Comparison of ENCODE assay signal across 13 cellular contexts in genomic region chr6:45970326-45970725, GRCh38. TPM values are rescaled to one million over a fixed set of nuclear protein-coding genes. Genes with fewer than 3 reads are reported as not detected.
DNase-seq lines count a peak whose midpoint lies in the region; ATAC-seq and TF ChIP-seq lines count a peak whose summit lies in the region.
"Had no signal": no experiment of that assay in that cellular context is flagged by ENCODE, and none has a peak within 500 bp of the region (broad histone marks: within the 10 kb centered on the region; RNA-seq: fewer than 3 reads in every experiment).

No MANE protein-coding gene starts in this region.

- 31 to 45% methylated on average over 2 of the region's 2 CpGs for WGBS in upper lobe of left lung, 2 donors

- DNase-seq in Right ventricle myocardium superior (no peak), cardiac septum (ENCODE audit: low spot score) (no peak), NCI-H748 (lab: John Stamatoyannopoulos, UW; ENCODE audit: unreplicated experiment) (peak; percentile 36), right atrium auricular region (ENCODE audit: low spot score) (no peak), upper lobe of left lung (no peak), DMS53 (lab: John Stamatoyannopoulos, UW) (no peak)
- DNase-seq in activated effector memory CD4-positive, alpha-beta T cell treated with Interleukin-2 at 50 U/mL for 16 hours = no peak
- DNase-seq: NK-92 treated with Interleukin-12 subunit alpha and Interleukin-12 subunit beta, amount 100 ng/mL, for 24 hours; spleen had no signal

- no peaks in the 10 kb centered on the region for H3K27me3 ChIP-seq in right atrium auricular region
- no peaks in the 10 kb centered on the region for H3K27me3 ChIP-seq in upper lobe of left lung
- H3K27me3 ChIP-seq: spleen had no signal

- intact Hi-C loops in Right ventricle myocardium superior (cut with DNase I) = no loop called here
- intact Hi-C loops in cardiac septum (cut with DNase I) = loop anchor here (5.0 kb wide), 1 partner anchor 42 kb away; no protein-coding TSS in a partner anchor

- H3K9me3 ChIP-seq in right atrium auricular region (peaks cover 0 to 5% of the 10 kb centered on the region in 2 donors), upper lobe of left lung (peaks cover 0 to 3% (median 1%) of the 10 kb centered on the region in 4 donors)

- ATAC-seq in Right ventricle myocardium superior (ENCODE audit: poor library complexity) (peak; percentile 31), upper lobe of left lung (ENCODE audit: low FRiP score in 2 of 2) (no peak), HG02678 (IDR thresholded peaks at IDR 0.05; ENCODE audit: unreplicated experiment) (no peak)
- ATAC-seq: esophagus mucosa had no signal

- H3K36me3 ChIP-seq in right atrium auricular region = no peaks in the 10 kb centered on the region
- no peaks in the 10 kb centered on the region for H3K36me3 ChIP-seq in upper lobe of left lung
- H3K36me3 ChIP-seq: spleen had no signal

- H3K4me1 ChIP-seq in right atrium auricular region (peaks cover 0 to 85% of the 10 kb centered on the region in 2 donors), upper lobe of left lung (peaks cover 0 to 8% (median 0%) of the 10 kb centered on the region in 4 donors)

- no peak for TF ChIP-seq CTCF in right atrium auricular region (IDR thresholded peaks at IDR 0.05)
- TF ChIP-seq CTCF in upper lobe of left lung (IDR thresholded peaks at IDR 0.05) = no peak

- H3K4me3 ChIP-seq in right atrium auricular region (no peak overlapping the region), upper lobe of left lung (no peak overlapping the region)
- H3K4me3 ChIP-seq: coronary artery, spleen had no signal

- no peak for TF ChIP-seq EP300 in upper lobe of left lung (IDR thresholded peaks at IDR 0.05)

- H3K27ac ChIP-seq in right atrium auricular region (peak overlapping the region; percentile 64 to 75), upper lobe of left lung (peak overlapping the region in 3 of 4 donors; percentile 42 to 76 (median 47))
- H3K27ac ChIP-seq: coronary artery had no signal

- TF ChIP-seq POLR2A in upper lobe of left lung (IDR thresholded peaks at IDR 0.05) = no peak

RNA-seq across cellular contexts. Expression of gene CLIC5, which starts 45.3 kb away (rescaled TPM):
- total RNA-seq in Right ventricle myocardium superior = 279 TPM
- total RNA-seq in cardiac septum = 376 TPM
- 100 to 1,000 TPM in 1 of 2 donors, 10 to 100 TPM in 1; 99.8 to 114 TPM for total RNA-seq in right atrium auricular region
- total RNA-seq in upper lobe of left lung = 100 to 1,000 TPM; 110 to 197 (median 138) TPM
- total RNA-seq: HT1080 had no signal
